In genomic region chr17:67845374-67845773, GRCh38 we compare ENCODE assay signal across 34 cellular contexts.
"Had no signal": no experiment of that assay in that cellular context is flagged by ENCODE, and none has a peak within 500 bp of the region (broad histone marks: within the 10 kb centered on the region; RNA-seq: fewer than 3 reads in every experiment).

No MANE protein-coding gene starts in this region.

- H3K4me3 Mint-ChIP-seq: activated CD4-positive, alpha-beta memory T cell treated with anti-CD3 and anti-CD28 coated beads, Interleukin-2, amount 10 ng/mL, durations not matched to agents 7 days and 5 days; activated CD4-positive, alpha-beta T cell treated with anti-CD3 and anti-CD28 coated beads for 36 hours; activated CD4-positive, alpha-beta T cell treated with anti-CD3 and anti-CD28 coated beads, Interleukin-2, amount 10 ng/mL, durations not matched to agents 7 days and 5 days; activated CD8-positive, alpha-beta memory T cell treated with anti-CD3 and anti-CD28 coated beads, Interleukin-2, amount 10 ng/mL, durations not matched to agents 7 days and 5 days; activated CD8-positive, alpha-beta T cell treated with anti-CD3 and anti-CD28 coated beads, Interleukin-2, amount 10 ng/mL, durations not matched to agents 7 days and 5 days; activated naive CD4-positive, alpha-beta T cell treated with anti-CD3 and anti-CD28 coated beads for 36 hours; activated naive CD8-positive, alpha-beta T cell treated with anti-CD3 and anti-CD28 coated beads for 36 hours; activated T-cell treated with anti-CD3 and anti-CD28 coated beads, Interleukin-2, amount 50 U/mL, for 24 hours; brain; central memory CD8-positive, alpha-beta T cell; T-cell; T-helper 2 cell treated with Interferon-gamma antibody and Interleukin-4, amounts not matched to agents 5 μg/mL and 100 μg/mL, for 36 hours had no signal

- ATAC-seq: activated CD4-positive, alpha-beta T cell treated with anti-CD3 and anti-CD28 coated beads for 36 hours; activated CD4-positive, CD25-positive, alpha-beta regulatory T cell treated with anti-CD3 and anti-CD28 coated beads, Interleukin-2, amount 50 U/mL, for 24 hours; activated CD8-positive, alpha-beta memory T cell treated with anti-CD3 and anti-CD28 coated beads, Interleukin-2, amount 10 ng/mL, durations not matched to agents 7 days and 5 days; activated CD8-positive, alpha-beta T cell treated with anti-CD3 and anti-CD28 coated beads, Interleukin-2, amount 10 ng/mL, durations not matched to agents 7 days and 5 days; activated naive CD4-positive, alpha-beta T cell treated with anti-CD3 and anti-CD28 coated beads, Interleukin-2, amount 50 U/mL, for 72 hours; T-cell had no signal

- H3K4me3 ChIP-seq: adrenal gland, ascending aorta, cardiac muscle cell had no signal

- H3K9me3 ChIP-seq: adrenal gland, ascending aorta had no signal

- H3K9me3 Mint-ChIP-seq: activated CD4-positive, alpha-beta memory T cell treated with anti-CD3 and anti-CD28 coated beads, Interleukin-2, amount 10 ng/mL, durations not matched to agents 7 days and 5 days; activated CD4-positive, alpha-beta T cell treated with anti-CD3 and anti-CD28 coated beads, Interleukin-2, amount 10 ng/mL, durations not matched to agents 7 days and 5 days; activated naive CD4-positive, alpha-beta T cell treated with anti-CD3 and anti-CD28 coated beads for 36 hours; activated naive CD4-positive, alpha-beta T cell treated with anti-CD3 and anti-CD28 coated beads, Interleukin-2, amount 50 U/mL, for 72 hours; activated naive CD8-positive, alpha-beta T cell treated with anti-CD3 and anti-CD28 coated beads for 36 hours; activated T-cell treated with anti-CD3 and anti-CD28 coated beads, Interleukin-2, amount 50 U/mL, for 24 hours; central memory CD8-positive, alpha-beta T cell; T-cell; T-helper 2 cell treated with Interferon-gamma antibody and Interleukin-4, amounts not matched to agents 5 μg/mL and 100 μg/mL, for 36 hours had no signal

- H3K27ac ChIP-seq: adrenal gland, ascending aorta, cardiac muscle cell, VCaP had no signal

- H3K27me3 Mint-ChIP-seq: activated CD4-positive, alpha-beta memory T cell treated with anti-CD3 and anti-CD28 coated beads, Interleukin-2, amount 10 ng/mL, durations not matched to agents 7 days and 5 days; activated CD4-positive, alpha-beta T cell treated with anti-CD3 and anti-CD28 coated beads for 36 hours; activated CD4-positive, alpha-beta T cell treated with anti-CD3 and anti-CD28 coated beads, Interleukin-2, amount 10 ng/mL, durations not matched to agents 7 days and 5 days; activated CD8-positive, alpha-beta memory T cell treated with anti-CD3 and anti-CD28 coated beads, Interleukin-2, amount 10 ng/mL, durations not matched to agents 7 days and 5 days; activated naive CD8-positive, alpha-beta T cell treated with anti-CD3 and anti-CD28 coated beads for 36 hours; activated T-cell treated with anti-CD3 and anti-CD28 coated beads, Interleukin-2, amount 50 U/mL, for 24 hours; brain; central memory CD8-positive, alpha-beta T cell; T-cell had no signal

- H3K27me3 ChIP-seq: adrenal gland, ascending aorta, cardiac muscle cell had no signal

- H3K36me3 ChIP-seq: adrenal gland, ascending aorta, cardiac muscle cell had no signal

- H3K27ac Mint-ChIP-seq: activated CD4-positive, alpha-beta memory T cell treated with anti-CD3 and anti-CD28 coated beads, Interleukin-2, amount 10 ng/mL, durations not matched to agents 7 days and 5 days; activated CD4-positive, alpha-beta T cell treated with anti-CD3 and anti-CD28 coated beads for 36 hours; activated CD4-positive, alpha-beta T cell treated with anti-CD3 and anti-CD28 coated beads, Interleukin-2, amount 10 ng/mL, durations not matched to agents 7 days and 5 days; activated CD8-positive, alpha-beta memory T cell treated with anti-CD3 and anti-CD28 coated beads, Interleukin-2, amount 10 ng/mL, durations not matched to agents 7 days and 5 days; activated CD8-positive, alpha-beta T cell treated with anti-CD3 and anti-CD28 coated beads, Interleukin-2, amount 10 ng/mL, durations not matched to agents 7 days and 5 days; activated naive CD4-positive, alpha-beta T cell treated with anti-CD3 and anti-CD28 coated beads for 36 hours; activated naive CD4-positive, alpha-beta T cell treated with anti-CD3 and anti-CD28 coated beads, Interleukin-2, amount 50 U/mL, for 72 hours; activated naive CD8-positive, alpha-beta T cell treated with anti-CD3 and anti-CD28 coated beads for 36 hours; activated T-cell treated with anti-CD3 and anti-CD28 coated beads, Interleukin-2, amount 50 U/mL, for 24 hours; T-cell; T-helper 2 cell treated with Interferon-gamma antibody and Interleukin-4, amounts not matched to agents 5 μg/mL and 100 μg/mL, for 36 hours had no signal

- DNase-seq: activated CD4-positive, alpha-beta memory T cell treated with anti-CD3 and anti-CD28 coated beads, Interleukin-2, amount 10 ng/mL, durations not matched to agents 7 days and 5 days; activated CD4-positive, alpha-beta T cell treated with anti-CD3 and anti-CD28 coated beads for 1 hour; activated CD4-positive, alpha-beta T cell treated with anti-CD3 and anti-CD28 coated beads for 36 hours; activated CD4-positive, alpha-beta T cell treated with anti-CD3 and anti-CD28 coated beads for 48 hours; activated CD4-positive, alpha-beta T cell treated with anti-CD3 and anti-CD28 coated beads, Interleukin-2, amount 10 ng/mL, durations not matched to agents 7 days and 5 days; activated CD4-positive, alpha-beta T cell treated with anti-CD3 and anti-CD28 coated beads, Interleukin-2, amount 50 U/mL, for 48 hours; activated CD4-positive, CD25-positive, alpha-beta regulatory T cell; activated CD8-positive, alpha-beta memory T cell treated with anti-CD3 and anti-CD28 coated beads for 24 hours; activated CD8-positive, alpha-beta memory T cell treated with anti-CD3 and anti-CD28 coated beads, Interleukin-2, amount 10 ng/mL, durations not matched to agents 7 days and 5 days; activated CD8-positive, alpha-beta memory T cell treated with anti-CD3 and anti-CD28 coated beads, Interleukin-2, amount 50 U/mL, for 48 hours; activated CD8-positive, alpha-beta T cell treated with anti-CD3 and anti-CD28 coated beads, Interleukin-2, amount 10 ng/mL, durations not matched to agents 7 days and 5 days; activated effector memory CD4-positive, alpha-beta T cell treated with anti-CD3 and anti-CD28 coated beads, Interleukin-2, amount 50 U/mL, for 16 hours; activated gamma-delta T cell treated with Interleukin-2 at 50 U/mL for 16 hours; activated naive CD4-positive, alpha-beta T cell; activated naive CD4-positive, alpha-beta T cell treated with anti-CD3 and anti-CD28 coated beads for 36 hours; activated naive CD4-positive, alpha-beta T cell treated with anti-CD3 and anti-CD28 coated beads, Interleukin-2, amount 50 U/mL, for 16 hours; activated naive CD8-positive, alpha-beta T cell treated with anti-CD3 and anti-CD28 coated beads for 36 hours; activated T-cell treated with anti-CD3 and anti-CD28 coated beads, Interleukin-2, amount 50 U/mL, for 24 hours; activated T-cell treated with anti-CD3 and anti-CD28 coated beads, Interleukin-2, amount 50 U/mL, for 48 hours; adrenal gland; amniotic stem cell; caudate nucleus; cerebellar nuclear complex; T-cell; T-helper 2 cell; T-helper 9 cell had no signal

- H3K4me1 Mint-ChIP-seq: brain had no signal
